Comparison of ENCODE assay signal across 8 cellular contexts in genomic region chr11:59172345-59173079, GRCh38. TPM values are rescaled to one million over a fixed set of nuclear protein-coding genes. Genes with fewer than 3 reads are reported as not detected.
DNase-seq lines count a peak whose midpoint lies in the region; ATAC-seq and TF ChIP-seq lines count a peak whose summit lies in the region.

No MANE protein-coding gene starts in this region.

- DNase-seq in GM12864 (ENCODE audit: low read depth) (peak; percentile 59), Right ventricle myocardium superior (no peak), prostate gland (ENCODE audit: low spot score) (no peak), NCI-H128 (lab: John Stamatoyannopoulos, UW; ENCODE audit: unreplicated experiment) (no peak), midbrain (lab: John Stamatoyannopoulos, UW) (no peak)
- peak; percentile 12 for DNase-seq in activated T-helper 1 cell treated with anti-CD3 and anti-CD28 coated beads, Interleukin-12 subunit alpha, Interleukin-12 subunit beta, Interleukin-2, Interleukin-4 antibody, amounts not matched to agents 30 ng/mL and 10 ng/mL and 1 ng/mL, durations not matched to agents 14 hours and 24 hours and 36 hours (ENCODE audit: low spot score)

- under 1% methylated on average over 22 of the region's 70 CpGs for WGBS in prostate gland

- H3K27me3 Mint-ChIP-seq in activated T-helper 1 cell treated with anti-CD3 and anti-CD28 coated beads, Interleukin-12 subunit alpha, Interleukin-12 subunit beta, Interleukin-2, Interleukin-4 antibody, amounts not matched to agents 30 ng/mL and 10 ng/mL and 1 ng/mL, durations not matched to agents 14 hours and 24 hours and 36 hours (ENCODE audit: insufficient read depth), result peaks cover 34% of the 10 kb centered on the region

- intact Hi-C loops in activated T-helper 1 cell treated with anti-CD3 and anti-CD28 coated beads, Interleukin-12 subunit alpha, Interleukin-12 subunit beta, Interleukin-2, Interleukin-4 antibody, amounts not matched to agents 30 ng/mL and 10 ng/mL and 1 ng/mL, durations not matched to agents 14 hours and 24 hours and 36 hours (cut with micrococcal nuclease), result loop anchor here (2.0 kb wide), 1 partner anchor 378 kb away; no protein-coding TSS in a partner anchor
- intact Hi-C loops in Right ventricle myocardium superior (cut with DNase I), result loop anchor here (2.0 to 10.0 kb wide), 2 partner anchors 36 to 112 kb away; no protein-coding TSS in a partner anchor
- intact Hi-C loops in prostate gland (cut with DNase I), result loop anchor here (1.0 to 5.0 kb wide), 2 partner anchors 34 to 110 kb away; no protein-coding TSS in a partner anchor

- H3K4me3 Mint-ChIP-seq in activated T-helper 1 cell treated with anti-CD3 and anti-CD28 coated beads, Interleukin-12 subunit alpha, Interleukin-12 subunit beta, Interleukin-2, Interleukin-4 antibody, amounts not matched to agents 30 ng/mL and 10 ng/mL and 1 ng/mL, durations not matched to agents 14 hours and 24 hours and 36 hours, result peak overlapping the region; percentile 85

- H3K27me3 ChIP-seq in HUES6 (ENCODE audit: control insufficient read depth, insufficient read depth, low read length), result peaks cover 9% of the 10 kb centered on the region
- no peaks in the 10 kb centered on the region for H3K27me3 ChIP-seq in prostate gland (replicated peaks; ENCODE audit: insufficient read depth)

- peaks cover 28% of the 10 kb centered on the region for H3K4me1 ChIP-seq in HUES6 (ENCODE audit: control insufficient read depth, insufficient read depth, low read length)
- H3K4me1 ChIP-seq in prostate gland (replicated peaks), result peaks cover 5% of the 10 kb centered on the region

- H3K4me3 ChIP-seq in GM12864 (ENCODE audit: low read depth, low read length), result peak overlapping the region; percentile 79
- peak overlapping the region; percentile 96 for H3K4me3 ChIP-seq in HUES6 (ENCODE audit: low read depth, low read length)
- H3K4me3 ChIP-seq in prostate gland, result peak overlapping the region; percentile 56 to 64

- ATAC-seq in GM21515 (IDR thresholded peaks at IDR 0.05; ENCODE audit: unreplicated experiment) (peak; percentile 31), Right ventricle myocardium superior (ENCODE audit: poor library complexity) (peak; percentile 14)

- H3K9ac ChIP-seq in HUES6 (ENCODE audit: low read length), result peak overlapping the region; percentile 80

- H3K9me3 Mint-ChIP-seq in activated T-helper 1 cell treated with anti-CD3 and anti-CD28 coated beads, Interleukin-12 subunit alpha, Interleukin-12 subunit beta, Interleukin-2, Interleukin-4 antibody, amounts not matched to agents 30 ng/mL and 10 ng/mL and 1 ng/mL, durations not matched to agents 14 hours and 24 hours and 36 hours, result no peaks in the 10 kb centered on the region

- H3K9me3 ChIP-seq in HUES6 (ENCODE audit: control insufficient read depth, insufficient read depth, low read depth, low read length) (no peaks in the 10 kb centered on the region), prostate gland (no peaks in the 10 kb centered on the region)

- no peak overlapping the region for H3K27ac Mint-ChIP-seq in activated T-helper 1 cell treated with anti-CD3 and anti-CD28 coated beads, Interleukin-12 subunit alpha, Interleukin-12 subunit beta, Interleukin-2, Interleukin-4 antibody, amounts not matched to agents 30 ng/mL and 10 ng/mL and 1 ng/mL, durations not matched to agents 14 hours and 24 hours and 36 hours

- no peak for TF ChIP-seq POLR2A in prostate gland (IDR thresholded peaks at IDR 0.05)

- H3K27ac ChIP-seq in HUES6 (ENCODE audit: low read depth, low read length) (no peak overlapping the region), prostate gland (peak overlapping the region; percentile 52 to 70)

- no peaks in the 10 kb centered on the region for H3K36me3 Mint-ChIP-seq in activated T-helper 1 cell treated with anti-CD3 and anti-CD28 coated beads, Interleukin-12 subunit alpha, Interleukin-12 subunit beta, Interleukin-2, Interleukin-4 antibody, amounts not matched to agents 30 ng/mL and 10 ng/mL and 1 ng/mL, durations not matched to agents 14 hours and 24 hours and 36 hours (ENCODE audit: low read depth)

- H3K36me3 ChIP-seq in HUES6 (ENCODE audit: control insufficient read depth, insufficient read depth, low read length) (no peaks in the 10 kb centered on the region), prostate gland (no peaks in the 10 kb centered on the region)

- TF ChIP-seq CTCF in GM12864 (IDR thresholded peaks at IDR 0.05; ENCODE audit: low read depth, low read length, missing control alignments), result peak; percentile 3
- no peak for TF ChIP-seq CTCF in prostate gland (IDR thresholded peaks at IDR 0.05)

- peaks cover 8% of the 10 kb centered on the region for H3K4me1 Mint-ChIP-seq in activated T-helper 1 cell treated with anti-CD3 and anti-CD28 coated beads, Interleukin-12 subunit alpha, Interleukin-12 subunit beta, Interleukin-2, Interleukin-4 antibody, amounts not matched to agents 30 ng/mL and 10 ng/mL and 1 ng/mL, durations not matched to agents 14 hours and 24 hours and 36 hours (ENCODE audit: low read depth)

RNA-seq across cellular contexts. Expression of gene DTX4, which starts 0.6 kb away (rescaled TPM):
- total RNA-seq in activated T-helper 1 cell treated with anti-CD3 and anti-CD28 coated beads, Interleukin-12 subunit alpha, Interleukin-12 subunit beta, Interleukin-2, Interleukin-4 antibody, amounts not matched to agents 30 ng/mL and 10 ng/mL and 1 ng/mL, durations not matched to agents 14 hours and 24 hours and 36 hours, result 0.05 TPM in 2 replicates
- 1.7 TPM for total RNA-seq in Right ventricle myocardium superior
- total RNA-seq in prostate gland, result 10 to 100 TPM in 1 of 2 donors, 1 to 10 TPM in 1; 6.9 to 10.7 TPM

RNA-seq across cellular contexts. Expression of gene FAM111A, which starts 29.9 kb away (rescaled TPM):
- 64.8 and 66.4 TPM in 2 replicates for total RNA-seq in activated T-helper 1 cell treated with anti-CD3 and anti-CD28 coated beads, Interleukin-12 subunit alpha, Interleukin-12 subunit beta, Interleukin-2, Interleukin-4 antibody, amounts not matched to agents 30 ng/mL and 10 ng/mL and 1 ng/mL, durations not matched to agents 14 hours and 24 hours and 36 hours
- total RNA-seq in Right ventricle myocardium superior (8.8 TPM), prostate gland (10 to 100 TPM; 49.5 to 60.3 TPM)

RNA-seq across cellular contexts. Expression of gene MPEG1, which starts 40.2 kb away (rescaled TPM):
- not detected in 2 replicates for total RNA-seq in activated T-helper 1 cell treated with anti-CD3 and anti-CD28 coated beads, Interleukin-12 subunit alpha, Interleukin-12 subunit beta, Interleukin-2, Interleukin-4 antibody, amounts not matched to agents 30 ng/mL and 10 ng/mL and 1 ng/mL, durations not matched to agents 14 hours and 24 hours and 36 hours
- total RNA-seq in Right ventricle myocardium superior (13.8 TPM), prostate gland (1 to 10 TPM; 3.2 to 8.2 TPM)

Comparison
In these comparisons a context has a peak if more than half of its experiments do, and no peak if none do; other contexts are left out.
1. DNase-seq: peak in GM12864 (single experiment) and activated T-helper 1 cell treated with anti-CD3 and anti-CD28 coated beads, Interleukin-12 subunit alpha, Interleukin-12 subunit beta, Interleukin-2, Interleukin-4 antibody, amounts not matched to agents 30 ng/mL and 10 ng/mL and 1 ng/mL, durations not matched to agents 14 hours and 24 hours and 36 hours (single experiment); none in Right ventricle myocardium superior (single experiment), prostate gland (single experiment), NCI-H128 (single experiment) and midbrain (single experiment).
2. Peak in every context shown above with its lines, with median percentiles within 50 percentile points of each other: H3K4me3 ChIP-seq.